In genomic region chr19:33048806-33049676, GRCh38 we compare ENCODE assay signal across 1 cellular context.
TF ChIP-seq lines count a peak whose summit lies in the region.

No MANE protein-coding gene starts in this region.

TF ChIP-seq in HepG2, 621 proteins besides CTCF, POLR2A, EP300 and RAD21:
- TF ChIP-seq ARID3A (IDR thresholded peaks at IDR 0.05; ENCODE audit: low read depth, low read length) (no peak), E2F5 (CRISPR knock-in tag; conservative IDR thresholded peaks at IDR 0.05) (no peak), ZBTB44 (CRISPR knock-in tag; IDR thresholded peaks at IDR 0.05) (no peak), FOXO1 (CRISPR knock-in tag; IDR thresholded peaks at IDR 0.05) (no peak), ZNF609 (CRISPR knock-in tag; IDR thresholded peaks at IDR 0.05; ENCODE audit: borderline replicate concordance) (no peak), ZNF510 (CRISPR knock-in tag; IDR thresholded peaks at IDR 0.05; ENCODE audit: low read depth) (no peak), ZNF598 (CRISPR knock-in tag; IDR thresholded peaks at IDR 0.05; ENCODE audit: borderline replicate concordance) (no peak), ZNF710 (CRISPR knock-in tag; IDR thresholded peaks at IDR 0.05; ENCODE audit: borderline replicate concordance) (no peak), REST (IDR thresholded peaks at IDR 0.05; ENCODE audit: borderline replicate concordance in 1 of 2, low read depth in 1 of 2, low read length in 2 of 2) (no peak), ZNF691 (CRISPR knock-in tag; IDR thresholded peaks at IDR 0.05; ENCODE audit: borderline replicate concordance, low read depth) (no peak), MIXL1 (CRISPR knock-in tag; IDR thresholded peaks at IDR 0.05) (no peak), KMT2B (CRISPR knock-in tag; IDR thresholded peaks at IDR 0.05) (no peak)
